14 cellular contexts compared by ENCODE assay signal in the genomic region with DNA sequence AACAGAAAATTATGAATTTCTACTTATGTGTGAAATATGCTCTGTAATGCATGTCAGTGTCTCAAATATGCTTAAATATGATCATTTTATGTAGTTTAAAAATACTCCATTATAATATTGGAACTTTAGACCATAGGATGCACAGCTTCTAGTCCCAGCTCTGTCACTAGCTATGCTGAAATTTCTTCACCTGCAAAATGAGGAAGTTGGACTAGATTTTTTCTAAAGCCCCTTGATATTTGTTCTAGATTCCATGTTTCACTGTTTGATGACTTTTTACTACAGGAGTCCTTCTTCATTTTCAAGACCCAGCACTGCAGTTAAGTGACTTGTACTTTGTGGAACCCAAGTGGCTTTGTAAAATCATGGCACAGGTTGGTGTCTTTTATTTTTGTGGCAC.
"Had no signal": no experiment of that assay in that cellular context is flagged by ENCODE, and none has a peak within 500 bp of the region (broad histone marks: within the 10 kb centered on the region; RNA-seq: fewer than 3 reads in every experiment).

No MANE protein-coding gene starts in this region.

- H3K4me3 ChIP-seq: lower lobe of right lung, neural progenitor cell, thyroid gland, uterus had no signal

- DNase-seq: activated CD4-positive, alpha-beta memory T cell treated with anti-CD3 and anti-CD28 coated beads, Interleukin-2, amount 10 ng/mL, durations not matched to agents 7 days and 5 days; activated CD4-positive, alpha-beta T cell treated with anti-CD3 and anti-CD28 coated beads for 1 hour; activated gamma-delta T cell; activated naive CD8-positive, alpha-beta T cell treated with anti-CD3 and anti-CD28 coated beads for 36 hours; activated T-cell treated with anti-CD3 and anti-CD28 coated beads, Interleukin-2, amount 50 U/mL, for 48 hours; cerebellar nuclear complex; dermis blood vessel endothelial cell; hypothalamus; lower lobe of right lung; midbrain; retina; thyroid gland; uterus had no signal

- ATAC-seq: lower lobe of right lung had no signal
